In the genomic region with DNA sequence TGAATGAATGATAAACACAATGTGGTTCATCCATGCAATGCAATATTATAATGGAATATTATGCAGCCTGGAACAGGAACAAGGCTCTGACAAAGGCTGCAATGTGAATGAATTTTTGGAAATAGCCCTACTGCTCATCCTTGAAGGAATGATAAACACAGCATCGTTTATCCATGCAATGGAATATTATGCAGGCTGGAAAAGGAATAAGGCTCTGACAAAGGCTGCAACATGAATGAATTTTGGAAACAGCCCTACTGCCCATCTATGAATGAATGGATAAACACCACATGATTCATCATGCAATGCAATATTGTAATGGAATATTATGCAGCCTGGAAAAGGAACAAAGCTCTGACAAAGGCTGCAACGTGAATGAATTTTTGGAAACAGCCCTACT, we compare ENCODE assay signal across 1 cellular context.
A peak's percentile ranks its signal among the peaks of the same experiment; 100 is the strongest.
TF ChIP-seq lines count a peak whose summit lies in the region.

No MANE protein-coding gene starts in this region.

TF ChIP-seq in A549, 52 proteins besides CTCF, POLR2A, EP300 and RAD21 (continued from another document):
- TF ChIP-seq PBX3 (IDR thresholded peaks at IDR 0.05) (no peak), CHD4 (IDR thresholded peaks at IDR 0.05; ENCODE audit: borderline replicate concordance) (0 out of 2 replicates have a peak, but pooled peaks have one; percentile 14)
